ENCODE assay signal across 8 cellular contexts in genomic region chr11:33869511-33870422, GRCh38. TPM values are rescaled to one million over a fixed set of nuclear protein-coding genes. Genes with fewer than 3 reads are reported as not detected.
DNase-seq lines count a peak whose midpoint lies in the region; ATAC-seq and TF ChIP-seq lines count a peak whose summit lies in the region.

No MANE protein-coding gene starts in this region.

- H3K27me3 ChIP-seq in HAP-1 (ENCODE audit: low read depth): peaks cover 46% of the 10 kb centered on the region
- H3K27me3 ChIP-seq in parathyroid adenoma (ENCODE audit: control insufficient read depth, insufficient read depth, low read length): no peaks in the 10 kb centered on the region

- H2AFZ ChIP-seq in parathyroid adenoma: peak overlapping the region; percentile 19

- H3K4me1 Mint-ChIP-seq in activated naive CD8-positive, alpha-beta T cell (ENCODE audit: low read depth): peaks cover 17% of the 10 kb centered on the region

- H3K4me3 ChIP-seq in HAP-1: peak overlapping the region; percentile 29
- peak overlapping the region; percentile 49 for H3K4me3 ChIP-seq in parathyroid adenoma (ENCODE audit: low read depth, low read length)

- peak overlapping the region; percentile 69 for H3K4me2 ChIP-seq in parathyroid adenoma (ENCODE audit: low read length)

- intact Hi-C loops in left cardiac atrium (cut with DNase I): no loop called here

- H3K9me3 ChIP-seq in HAP-1 (no peaks in the 10 kb centered on the region), parathyroid adenoma (ENCODE audit: control insufficient read depth, low read length) (no peaks in the 10 kb centered on the region)

- H3K27me3 Mint-ChIP-seq in activated naive CD8-positive, alpha-beta T cell: peaks cover 48% of the 10 kb centered on the region

- H3K27ac ChIP-seq in parathyroid adenoma: peak overlapping the region; percentile 39

- peak; percentile 81 to 86 for ATAC-seq in left cardiac atrium

- DNase-seq in GDM1 (lab: John Stamatoyannopoulos, UW) (peak; percentile 76), HAP-1 (ENCODE audit: low spot score in 2 of 2) (peak; percentile 25 to 42), NCI-H345 (lab: John Stamatoyannopoulos, UW) (peak; percentile 52), left cardiac atrium (peak; percentile 58), HPDE6-E6E7 (ENCODE audit: extremely low spot score) (no peak)
- no peak for DNase-seq in activated CD4-positive, alpha-beta T cell treated with anti-CD3 and anti-CD28 coated beads, Interleukin-2, amount 50 U/mL, for 1 hour

- no peak for TF ChIP-seq CTCF in parathyroid adenoma (IDR thresholded peaks at IDR 0.05)

- no peak overlapping the region for H3K9ac ChIP-seq in parathyroid adenoma

- H3K36me3 ChIP-seq in HAP-1 (replicated peaks) (no peaks in the 10 kb centered on the region), parathyroid adenoma (ENCODE audit: control insufficient read depth, insufficient read depth, low read length) (no peaks in the 10 kb centered on the region)

- H3K9me3 Mint-ChIP-seq in activated naive CD8-positive, alpha-beta T cell (ENCODE audit: low read depth): no peaks in the 10 kb centered on the region

- no peak overlapping the region for H3K27ac Mint-ChIP-seq in activated naive CD8-positive, alpha-beta T cell

- H3K36me3 Mint-ChIP-seq in activated naive CD8-positive, alpha-beta T cell: no peaks in the 10 kb centered on the region

- H3K4me1 ChIP-seq in HAP-1: no peaks in the 10 kb centered on the region
- no peaks in the 10 kb centered on the region for H3K4me1 ChIP-seq in parathyroid adenoma

- no peaks in the 10 kb centered on the region for H3K79me2 ChIP-seq in parathyroid adenoma

- in situ Hi-C loops in HAP-1 (cut with MboI; ENCODE audit: low sequenced_read_pairs): no loop called here

- peak overlapping the region; percentile 92 for H3K4me3 Mint-ChIP-seq in activated naive CD8-positive, alpha-beta T cell

RNA-seq across cellular contexts. Expression of gene LMO2, which starts 22.1 kb away (rescaled TPM):
- total RNA-seq in left cardiac atrium: 10 to 100 TPM; 15.4 to 15.8 TPM

Comparison
In these comparisons a context has a peak if more than half of its experiments do, and no peak if none do; other contexts are left out.
1. DNase-seq: peak in GDM1 (single experiment), HAP-1 (2 of 2), NCI-H345 (single experiment) and left cardiac atrium (single experiment); none in HPDE6-E6E7 (single experiment) and activated CD4-positive, alpha-beta T cell treated with anti-CD3 and anti-CD28 coated beads, Interleukin-2, amount 50 U/mL, for 1 hour (single experiment).